Comparison of ENCODE assay signal across 20 cellular contexts in genomic region chr10:131021246-131021895, GRCh38.
A peak's percentile ranks its signal among the peaks of the same experiment; 100 is the strongest.
DNase-seq lines count a peak whose midpoint lies in the region; ATAC-seq and TF ChIP-seq lines count a peak whose summit lies in the region.
"Had no signal": no experiment of that assay in that cellular context is flagged by ENCODE, and none has a peak within 500 bp of the region (broad histone marks: within the 10 kb centered on the region; RNA-seq: fewer than 3 reads in every experiment).

No MANE protein-coding gene starts in this region.

- no peak overlapping the region for H3K4me3 ChIP-seq in MG63
- H3K4me3 ChIP-seq: BLaER1 had no signal

- H3K9me3 Mint-ChIP-seq in chondrocyte (ENCODE audit: low read depth): peaks cover 24% of the 10 kb centered on the region
- H3K9me3 Mint-ChIP-seq in effector memory CD8-positive, alpha-beta T cell: peaks cover 0 to 3% of the 10 kb centered on the region in 2 donors
- H3K9me3 Mint-ChIP-seq: CD4-positive, alpha-beta T cell; H9 had no signal

- no peak overlapping the region for H3K4me3 Mint-ChIP-seq in chondrocyte (ENCODE audit: unreplicated experiment)
- no peak overlapping the region for H3K4me3 Mint-ChIP-seq in effector memory CD8-positive, alpha-beta T cell
- H3K4me3 Mint-ChIP-seq: CD4-positive, alpha-beta T cell; H9; HFFc6 had no signal

- no peak for TF ChIP-seq CTCF in chondrocyte (IDR thresholded peaks at IDR 0.05)

- H3K4me1 Mint-ChIP-seq in chondrocyte (ENCODE audit: low read depth): no peaks in the 10 kb centered on the region
- no peaks in the 10 kb centered on the region for H3K4me1 Mint-ChIP-seq in effector memory CD8-positive, alpha-beta T cell (ENCODE audit: low read depth in 2 of 2)

- no peaks in the 10 kb centered on the region for H3K27me3 Mint-ChIP-seq in chondrocyte (ENCODE audit: low read depth)
- no peaks in the 10 kb centered on the region for H3K27me3 Mint-ChIP-seq in effector memory CD8-positive, alpha-beta T cell
- H3K27me3 Mint-ChIP-seq: CD4-positive, alpha-beta T cell had no signal

- intact Hi-C loops in left ventricle myocardium superior (cut with micrococcal nuclease): no loop called here
- intact Hi-C loops in posterior vena cava (cut with DNase I): no loop called here

- H3K36me3 Mint-ChIP-seq in chondrocyte (ENCODE audit: low read depth): no peaks in the 10 kb centered on the region
- peaks cover 8% of the 10 kb centered on the region for H3K36me3 Mint-ChIP-seq in effector memory CD8-positive, alpha-beta T cell (ENCODE audit: insufficient read depth)

- DNase-seq in MG63 (peak; percentile 58), chondrocyte (ENCODE audit: low spot score) (peak; percentile 53), left ventricle myocardium superior (peak; percentile 59), posterior vena cava (ENCODE audit: low spot score) (peak; percentile 71), NCI-H1048 (lab: John Stamatoyannopoulos, UW) (no peak), SHP77 (lab: John Stamatoyannopoulos, UW) (no peak)
- no peak for DNase-seq in stimulated activated CD4-positive, alpha-beta T cell treated with anti-CD3 and anti-CD28 coated beads, Interleukin-4, amount 100 ng/mL, for 1 hour
- DNase-seq in effector memory CD8-positive, alpha-beta T cell: no peak
- DNase-seq: CD4-positive, alpha-beta T cell; H9; HFFc6; Karpas-422; NCI-H1105 treated with DMSO at 0.1 percent for 48 hours; NCI-H1930; NCI-H2107; NCI-H446; NCI-H524 treated with DMSO at 0.1 percent for 48 hours; NCI-H774 had no signal

- H3K27ac Mint-ChIP-seq in chondrocyte (ENCODE audit: unreplicated experiment): no peak overlapping the region
- H3K27ac Mint-ChIP-seq in effector memory CD8-positive, alpha-beta T cell: no peak overlapping the region
- H3K27ac Mint-ChIP-seq: CD4-positive, alpha-beta T cell; HFFc6 had no signal

- H3K36me3 ChIP-seq in MG63: no peaks in the 10 kb centered on the region
- H3K36me3 ChIP-seq: BLaER1 had no signal

- peak; percentile 77 for ATAC-seq in left ventricle myocardium superior
- no peak for ATAC-seq in effector memory CD8-positive, alpha-beta T cell (replicated peaks)
- ATAC-seq: HepG2 had no signal

- no peaks in the 10 kb centered on the region for H3K27me3 ChIP-seq in MG63
- H3K27me3 ChIP-seq: BLaER1 had no signal

- H3K9me3 ChIP-seq in MG63: no peaks in the 10 kb centered on the region
- H3K9me3 ChIP-seq: BLaER1 had no signal

Comparison
In these comparisons a context has a peak if more than half of its experiments do, and no peak if none do; other contexts are left out.
1. DNase-seq: peak in MG63 (single experiment), chondrocyte (single experiment), left ventricle myocardium superior (single experiment) and posterior vena cava (single experiment); none in stimulated activated CD4-positive, alpha-beta T cell treated with anti-CD3 and anti-CD28 coated beads, Interleukin-4, amount 100 ng/mL, for 1 hour (single experiment), NCI-H1048 (single experiment), SHP77 (0 of 2) and effector memory CD8-positive, alpha-beta T cell (0 of 3).